ENCODE assay signal across 8 cellular contexts in genomic region chr3:168248383-168249047, GRCh38.
DNase-seq lines count a peak whose midpoint lies in the region; ATAC-seq and TF ChIP-seq lines count a peak whose summit lies in the region.

No MANE protein-coding gene starts in this region.

- no peak for TF ChIP-seq POLR2A in gastroesophageal sphincter (IDR thresholded peaks at IDR 0.05)

- 0% methylated on average over 6 to 11 of the region's 21 CpGs for WGBS in gastroesophageal sphincter (ENCODE audit: low coverage in 1 of 2), 2 donors

- H3K27ac Mint-ChIP-seq in T-cell (no peak overlapping the region), osteocyte (ENCODE audit: unreplicated experiment) (peak overlapping the region; percentile 81)

- no peaks in the 10 kb centered on the region for H3K36me3 ChIP-seq in gastroesophageal sphincter

- no peaks in the 10 kb centered on the region for H3K9me3 ChIP-seq in gastroesophageal sphincter

- intact Hi-C loops in Right ventricle myocardium inferior (cut with DNase I), result no loop called here
- intact Hi-C loops in cardiac septum (cut with DNase I), result no loop called here

- H3K4me1 Mint-ChIP-seq in T-cell (peaks cover 12 to 13% (median 12%) of the 10 kb centered on the region in 3 donors), osteocyte (ENCODE audit: unreplicated experiment) (peaks cover 17% of the 10 kb centered on the region)

- H3K4me3 Mint-ChIP-seq in T-cell (peak overlapping the region; percentile 43 to 68 (median 51)), osteocyte (ENCODE audit: unreplicated experiment) (peak overlapping the region; percentile 93)

- H3K36me3 Mint-ChIP-seq in T-cell (no peaks in the 10 kb centered on the region), osteocyte (ENCODE audit: unreplicated experiment) (no peaks in the 10 kb centered on the region)

- POLR2A ChIA-PET in T-cell (lab: Charles Lee), result no interaction called here

- peaks cover 0 to 30% (median 10%) of the 10 kb centered on the region in 3 donors for H3K4me1 ChIP-seq in gastroesophageal sphincter

- peak; percentile 63 for DNase-seq in Right ventricle myocardium inferior (ENCODE audit: missing footprints)
- no peak for DNase-seq in cardiac septum (ENCODE audit: low spot score)
- no peak for DNase-seq in T-cell
- no peak for DNase-seq in osteocyte (ENCODE audit: extremely low spot score, unreplicated experiment)
- DNase-seq in NOMO-1 treated with DMSO at 0.1 percent for 48 hours (lab: John Stamatoyannopoulos, UW; ENCODE audit: unreplicated experiment), result no peak
- DNase-seq in NAMALWA (ENCODE audit: low spot score), result no peak

- ATAC-seq in Right ventricle myocardium inferior (peak; percentile 69), T-cell (replicated peaks in 1 of 4) (no peak), gastroesophageal sphincter (peak; percentile 46), HG02973 (IDR thresholded peaks at IDR 0.05; ENCODE audit: unreplicated experiment) (no peak)

- peaks cover 27% of the 10 kb centered on the region for H3K27me3 ChIP-seq in gastroesophageal sphincter

- no peak for TF ChIP-seq CTCF in gastroesophageal sphincter (IDR thresholded peaks at IDR 0.05)
- no peak for TF ChIP-seq CTCF in osteocyte (IDR thresholded peaks at IDR 0.05)

- CTCF ChIA-PET in T-cell (lab: Charles Lee), result no interaction called here

- H3K27ac ChIP-seq in gastroesophageal sphincter, result peak overlapping the region in 3 of 4 donors; percentile 58 to 76 (median 72)

- peak overlapping the region; percentile 63 to 66 for H3K4me3 ChIP-seq in gastroesophageal sphincter

- peaks cover 0 to 3% (median 0%) of the 10 kb centered on the region in 3 donors for H3K9me3 Mint-ChIP-seq in T-cell
- H3K9me3 Mint-ChIP-seq in osteocyte (ENCODE audit: unreplicated experiment), result no peaks in the 10 kb centered on the region

- TF ChIP-seq EP300 in gastroesophageal sphincter (IDR thresholded peaks at IDR 0.05), result no peak

- peaks cover 34 to 35% of the 10 kb centered on the region in 2 donors for H3K27me3 Mint-ChIP-seq in T-cell
- peaks cover 19% of the 10 kb centered on the region for H3K27me3 Mint-ChIP-seq in osteocyte (ENCODE audit: unreplicated experiment)

Comparison
In these comparisons a context has a peak if more than half of its experiments do, and no peak if none do; other contexts are left out.
1. ATAC-seq: peak in Right ventricle myocardium inferior (single experiment) and gastroesophageal sphincter (single experiment); none in T-cell (0 of 4) and HG02973 (single experiment).